In the genomic region with DNA sequence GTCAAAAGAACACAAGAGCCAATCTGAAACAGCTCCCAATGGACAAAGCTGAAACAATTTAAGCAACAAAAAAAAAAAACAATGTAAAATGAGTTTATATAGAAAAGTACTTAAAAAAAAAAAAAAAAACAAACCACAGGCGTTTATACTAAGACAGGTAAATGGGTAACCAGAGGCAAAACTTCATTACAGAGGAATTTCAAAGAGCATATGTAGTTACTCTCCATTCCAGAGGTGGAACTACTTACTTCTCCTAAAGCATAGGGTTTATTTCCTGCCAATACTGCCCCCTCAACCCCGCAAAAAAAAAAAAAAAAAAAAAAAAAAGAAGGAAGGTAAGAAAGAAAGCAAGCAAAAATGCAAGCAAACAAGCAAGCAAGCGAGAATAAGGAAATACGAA, we compare ENCODE assay signal across 5 cellular contexts.
"Had no signal": no experiment of that assay in that cellular context is flagged by ENCODE, and none has a peak within 500 bp of the region (broad histone marks: within the 10 kb centered on the region; RNA-seq: fewer than 3 reads in every experiment).

No MANE protein-coding gene starts in this region.

- H3K4me3 Mint-ChIP-seq: H9 had no signal

- H3K4me3 ChIP-seq: K562 had no signal

- DNase-seq: GOT3, H9, HCEC 1CT, IMR-90 had no signal
